ENCODE assay signal across 1 cellular context in genomic region chr11:72119188-72119587, GRCh38.
TF ChIP-seq lines count a peak whose summit lies in the region.

No MANE protein-coding gene starts in this region.

TF ChIP-seq in GM23338, 12 proteins besides CTCF, POLR2A, EP300 and RAD21 (continued from another document):
- TF ChIP-seq ZNF462 (CRISPR knock-in tag; IDR thresholded peaks at IDR 0.05) (no peak), EZH2phosphoT487 (IDR thresholded peaks at IDR 0.05; ENCODE audit: unreplicated experiment) (no peak), EZH2 (IDR thresholded peaks at IDR 0.05; ENCODE audit: low read depth, unreplicated experiment) (no peak), ZNF331 (CRISPR knock-in tag; IDR thresholded peaks at IDR 0.05; ENCODE audit: low read depth) (no peak), STAT1 (IDR thresholded peaks at IDR 0.05; ENCODE audit: unreplicated experiment) (no peak), CREB1 (CRISPR knock-in tag; IDR thresholded peaks at IDR 0.05; ENCODE audit: low read depth) (no peak)
- TF ChIP-seq, protein P1, sequence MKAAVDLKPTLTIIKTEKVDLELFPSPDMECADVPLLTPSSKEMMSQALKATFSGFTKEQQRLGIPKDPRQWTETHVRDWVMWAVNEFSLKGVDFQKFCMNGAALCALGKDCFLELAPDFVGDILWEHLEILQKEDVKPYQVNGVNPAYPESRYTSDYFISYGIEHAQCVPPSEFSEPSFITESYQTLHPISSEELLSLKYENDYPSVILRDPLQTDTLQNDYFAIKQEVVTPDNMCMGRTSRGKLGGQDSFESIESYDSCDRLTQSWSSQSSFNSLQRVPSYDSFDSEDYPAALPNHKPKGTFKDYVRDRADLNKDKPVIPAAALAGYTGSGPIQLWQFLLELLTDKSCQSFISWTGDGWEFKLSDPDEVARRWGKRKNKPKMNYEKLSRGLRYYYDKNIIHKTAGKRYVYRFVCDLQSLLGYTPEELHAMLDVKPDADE (IDR thresholded peaks at IDR 0.05) = no peak
